Comparison of ENCODE assay signal across 17 cellular contexts in the genomic region with DNA sequence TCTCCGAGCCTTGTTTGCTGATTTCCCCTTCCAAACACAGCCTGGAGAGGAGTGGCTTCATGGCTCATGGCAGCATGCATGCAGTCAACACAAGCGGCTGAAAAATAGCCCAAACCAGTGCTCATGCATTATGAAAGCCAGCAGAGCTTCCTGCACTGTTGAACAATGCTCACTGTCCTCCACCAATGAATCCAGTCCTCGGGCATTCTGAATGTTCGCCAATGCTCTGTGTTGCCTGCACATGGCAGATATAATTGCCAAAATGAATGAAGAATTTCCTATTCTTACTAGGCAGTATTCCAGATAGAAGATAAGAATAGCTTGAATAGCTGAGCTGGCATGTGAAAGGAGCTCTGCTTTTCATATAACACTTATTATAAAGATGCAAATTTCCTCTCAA.
A peak's percentile ranks its signal among the peaks of the same experiment; 100 is the strongest.
DNase-seq lines count a peak whose midpoint lies in the region; ATAC-seq and TF ChIP-seq lines count a peak whose summit lies in the region.
"Had no signal": no experiment of that assay in that cellular context is flagged by ENCODE, and none has a peak within 500 bp of the region (broad histone marks: within the 10 kb centered on the region; RNA-seq: fewer than 3 reads in every experiment).

No MANE protein-coding gene starts in this region.

- no peaks in the 10 kb centered on the region for H3K4me1 Mint-ChIP-seq in T-cell
- H3K4me1 Mint-ChIP-seq in CD8-positive, alpha-beta T cell (ENCODE audit: low read depth): no peaks in the 10 kb centered on the region

- no peaks in the 10 kb centered on the region for H3K36me3 ChIP-seq in CD8-positive, alpha-beta T cell (ENCODE audit: insufficient read depth, low read length)
- H3K36me3 ChIP-seq: prostate gland, uterus had no signal

- H3K9me3 ChIP-seq in CD8-positive, alpha-beta T cell (ENCODE audit: low read length): no peaks in the 10 kb centered on the region
- H3K9me3 ChIP-seq: prostate gland, uterus had no signal

- intact Hi-C loops in CD8-positive, alpha-beta T cell (cut with DNase I, micrococcal nuclease): no loop called here
- intact Hi-C loops in posterior vena cava (cut with DNase I): no loop called here

- H3K36me3 Mint-ChIP-seq in T-cell: no peaks in the 10 kb centered on the region
- H3K36me3 Mint-ChIP-seq in CD8-positive, alpha-beta T cell: no peaks in the 10 kb centered on the region

- ATAC-seq in left lobe of liver (peak; percentile 64), T-cell (replicated peaks in 1 of 4) (no peak)
- no peak for ATAC-seq in CD8-positive, alpha-beta T cell

- no peak overlapping the region for H3K27ac ChIP-seq in CD8-positive, alpha-beta T cell (ENCODE audit: low read depth, low read length)
- H3K27ac ChIP-seq: prostate gland, uterus had no signal

- no peak overlapping the region for H3K4me3 Mint-ChIP-seq in T-cell
- H3K4me3 Mint-ChIP-seq in CD8-positive, alpha-beta T cell: no peak overlapping the region
- H3K4me3 Mint-ChIP-seq: stimulated activated naive CD8-positive, alpha-beta T cell treated with anti-CD3 and anti-CD28 coated beads, Interleukin-15, Interleukin-2, amounts not matched to agents 100 ng/mL and 50 ng/mL, for 24 hours had no signal

- CTCF ChIA-PET in T-cell (lab: Charles Lee): interaction anchor here in 1 of 2 donors (0.7 kb wide), 1 partner anchor 1114 kb away, joined by 3 read pairs; no protein-coding TSS in a partner anchor
- CTCF ChIA-PET in CD8-positive, alpha-beta T cell (lab: Charles Lee): no interaction called here

- H3K4me1 ChIP-seq in CD8-positive, alpha-beta T cell (ENCODE audit: insufficient read depth, low read length): no peaks in the 10 kb centered on the region
- H3K4me1 ChIP-seq: prostate gland, uterus had no signal

- H3K9me3 Mint-ChIP-seq in T-cell: peaks cover 2 to 5% (median 4%) of the 10 kb centered on the region in 3 donors
- H3K9me3 Mint-ChIP-seq in CD8-positive, alpha-beta T cell: peaks cover 9% of the 10 kb centered on the region

- POLR2A ChIA-PET in T-cell (lab: Charles Lee): no interaction called here
- POLR2A ChIA-PET in CD8-positive, alpha-beta T cell (lab: Charles Lee): no interaction called here

- no peak overlapping the region for H3K4me3 ChIP-seq in AG09309 (ENCODE audit: control insufficient read depth, low read depth, low read length)
- H3K4me3 ChIP-seq in CD8-positive, alpha-beta T cell (ENCODE audit: low read depth, low read length): no peak overlapping the region
- H3K4me3 ChIP-seq: prostate gland, uterus had no signal

- no peak overlapping the region for H3K27ac Mint-ChIP-seq in T-cell
- H3K27ac Mint-ChIP-seq in CD8-positive, alpha-beta T cell: no peak overlapping the region
- H3K27ac Mint-ChIP-seq: stimulated activated naive CD8-positive, alpha-beta T cell treated with anti-CD3 and anti-CD28 coated beads, Interleukin-15, Interleukin-2, amounts not matched to agents 100 ng/mL and 50 ng/mL, for 24 hours had no signal

- no peak for TF ChIP-seq CTCF in AG09309 (IDR thresholded peaks at IDR 0.05; ENCODE audit: control insufficient read depth, insufficient read depth, low read depth, low read length, missing control alignments)
- no peak for TF ChIP-seq CTCF in CD8-positive, alpha-beta T cell (IDR thresholded peaks at IDR 0.05)

- H3K27me3 ChIP-seq in CD8-positive, alpha-beta T cell (ENCODE audit: insufficient read depth, low read length): no peaks in the 10 kb centered on the region
- H3K27me3 ChIP-seq: uterus had no signal

- no peaks in the 10 kb centered on the region for H3K27me3 Mint-ChIP-seq in T-cell
- H3K27me3 Mint-ChIP-seq in CD8-positive, alpha-beta T cell (ENCODE audit: low read depth): no peaks in the 10 kb centered on the region
- H3K27me3 Mint-ChIP-seq: stimulated activated naive CD8-positive, alpha-beta T cell treated with anti-CD3 and anti-CD28 coated beads, Interleukin-15, Interleukin-2, amounts not matched to agents 100 ng/mL and 50 ng/mL, for 24 hours had no signal

- DNase-seq in AG09309 (ENCODE audit: low read depth) (peak; percentile 27), NCI-H2227 treated with DMSO at 0.1 percent for 48 hours (lab: John Stamatoyannopoulos, UW) (peak; percentile 12), dermis blood vessel endothelial cell (peak; percentile 75), left lobe of liver (ENCODE audit: low spot score) (no peak), T-cell (no peak), NCI-H1105 treated with DMSO at 0.1 percent for 48 hours (lab: John Stamatoyannopoulos, UW) (no peak), posterior vena cava (ENCODE audit: low spot score) (no peak)
- no peak for DNase-seq in CD8-positive, alpha-beta T cell
- DNase-seq: activated CD4-positive, alpha-beta T cell treated with anti-CD3 and anti-CD28 coated beads for 4 hours; activated naive CD4-positive, alpha-beta T cell treated with anti-CD3 and anti-CD28 coated beads, Interleukin-2, amount 50 U/mL, for 16 hours; GOT3; NCI-H82; RPMI8226; T-helper 9 cell; uterus had no signal

Comparison
In these comparisons a context has a peak if more than half of its experiments do, and no peak if none do; other contexts are left out.
1. DNase-seq: peak in AG09309 (single experiment), NCI-H2227 treated with DMSO at 0.1 percent for 48 hours (single experiment) and dermis blood vessel endothelial cell (single experiment); none in left lobe of liver (single experiment), T-cell (0 of 34), NCI-H1105 treated with DMSO at 0.1 percent for 48 hours (single experiment), CD8-positive, alpha-beta T cell (0 of 7) and posterior vena cava (single experiment).